ENCODE assay signal across 22 cellular contexts in genomic region chr17:73594598-73594997, GRCh38. TPM values are rescaled to one million over a fixed set of nuclear protein-coding genes. Genes with fewer than 3 reads are reported as not detected.
A peak's percentile ranks its signal among the peaks of the same experiment; 100 is the strongest.
DNase-seq lines count a peak whose midpoint lies in the region; ATAC-seq and TF ChIP-seq lines count a peak whose summit lies in the region.
"Had no signal": no experiment of that assay in that cellular context is flagged by ENCODE, and none has a peak within 500 bp of the region (broad histone marks: within the 10 kb centered on the region; RNA-seq: fewer than 3 reads in every experiment).

No MANE protein-coding gene starts in this region.

- H3K4me1 ChIP-seq in Loucy (ENCODE audit: insufficient read depth, low read length, poor library complexity, severe bottlenecking) (peaks cover 60% of the 10 kb centered on the region), vagina (no peaks in the 10 kb centered on the region)
- H3K4me1 ChIP-seq: prostate gland had no signal

- H3K36me3 ChIP-seq in Loucy (ENCODE audit: insufficient read depth, low read length): no peaks in the 10 kb centered on the region
- no peaks in the 10 kb centered on the region for H3K36me3 ChIP-seq in vagina
- H3K36me3 ChIP-seq: prostate gland had no signal

- H3K4me2 ChIP-seq in Loucy (ENCODE audit: low read depth, low read length, poor library complexity, severe bottlenecking): peak overlapping the region; percentile 77

- H3K4me1 Mint-ChIP-seq in activated naive CD8-positive, alpha-beta T cell (ENCODE audit: low read depth): peaks cover 71% of the 10 kb centered on the region
- H3K4me1 Mint-ChIP-seq in activated naive CD8-positive, alpha-beta T cell treated with anti-CD3 and anti-CD28 coated beads, Interleukin-2, amount 50 U/mL, for 24 hours: peaks cover 56% of the 10 kb centered on the region
- H3K4me1 Mint-ChIP-seq in effector memory CD8-positive, alpha-beta T cell (ENCODE audit: low read depth in 2 of 2): peaks cover 17 to 19% of the 10 kb centered on the region in 2 donors
- peaks cover 77 to 98% of the 10 kb centered on the region in 2 donors for H3K4me1 Mint-ChIP-seq in stimulated activated naive B cell treated with anti-CD40 and anti-IgM and Interleukin-4, amounts not matched to agents 10 μg/mL and 1 μg/mL and 100 μg/mL, for 72 hours

- no peak overlapping the region for H3K27ac ChIP-seq in vagina
- H3K27ac ChIP-seq: prostate gland, SK-N-MC had no signal

- peak overlapping the region; percentile 36 for H3K27ac Mint-ChIP-seq in activated naive CD8-positive, alpha-beta T cell
- no peak overlapping the region for H3K27ac Mint-ChIP-seq in activated naive CD8-positive, alpha-beta T cell treated with anti-CD3 and anti-CD28 coated beads, Interleukin-2, amount 50 U/mL, for 24 hours
- H3K27ac Mint-ChIP-seq in effector memory CD8-positive, alpha-beta T cell: peak overlapping the region; percentile 4 to 8
- peak overlapping the region; percentile 85 for H3K27ac Mint-ChIP-seq in stimulated activated naive B cell treated with anti-CD40 and anti-IgM and Interleukin-4, amounts not matched to agents 10 μg/mL and 1 μg/mL and 100 μg/mL, for 72 hours

- H3K4me3 ChIP-seq in Loucy (ENCODE audit: low read length, poor library complexity, severe bottlenecking) (no peak overlapping the region), vagina (no peak overlapping the region)
- H3K4me3 ChIP-seq: prostate gland, SK-N-MC, skin epidermis had no signal

- TF ChIP-seq CTCF in Loucy (conservative IDR thresholded peaks at IDR 0.05; ENCODE audit: low read length): no peak
- no peak for TF ChIP-seq CTCF in vagina (IDR thresholded peaks at IDR 0.05)

- TF ChIP-seq POLR2A in vagina (IDR thresholded peaks at IDR 0.05): no peak

- intact Hi-C loops in vagina (cut with DNase I): no loop called here

- no peak for DNase-seq in activated naive CD8-positive, alpha-beta T cell treated with anti-CD3 and anti-CD28 coated beads, Interleukin-2, amount 50 U/mL, for 24 hours
- DNase-seq in effector memory CD8-positive, alpha-beta T cell: no peak
- no peak for DNase-seq in stimulated activated naive B cell treated with anti-CD40 and anti-IgM and Interleukin-4, amounts not matched to agents 10 μg/mL and 1 μg/mL and 100 μg/mL, for 72 hours
- DNase-seq in SIG-M5 (lab: John Stamatoyannopoulos, UW): no peak
- DNase-seq in vagina (ENCODE audit: extremely low spot score in 2 of 2): no peak
- no peak for DNase-seq in DMS 273 (lab: John Stamatoyannopoulos, UW; ENCODE audit: unreplicated experiment)
- DNase-seq: ACHN; activated CD4-positive, alpha-beta T cell treated with anti-CD3 and anti-CD28 coated beads, Interleukin-2, amount 50 U/mL, for 1 hour; activated T-cell treated with anti-CD3 and anti-CD28 coated beads, Interleukin-2, amount 50 U/mL, for 1 hour; dermis blood vessel endothelial cell; erythroblast; foreskin melanocyte; KG1; kidney glomerular epithelial cell; NCI-H2029; NCI-H446 treated with DMSO at 0.1 percent for 48 hours; stimulated activated CD4-positive, alpha-beta T cell treated with anti-CD3 and anti-CD28 coated beads, Interleukin-4, amount 100 ng/mL, for 1 hour had no signal

- H3K9me3 ChIP-seq in Loucy (ENCODE audit: insufficient read depth, low read depth, low read length) (no peaks in the 10 kb centered on the region), vagina (no peaks in the 10 kb centered on the region)
- H3K9me3 ChIP-seq: prostate gland had no signal

- H3K9me2 ChIP-seq in Loucy (replicated peaks; ENCODE audit: low read depth, low read length): no peaks in the 10 kb centered on the region

- H3K27me3 ChIP-seq in Loucy (ENCODE audit: insufficient read depth, low read length, poor library complexity, severe bottlenecking): no peaks in the 10 kb centered on the region
- no peaks in the 10 kb centered on the region for H3K27me3 ChIP-seq in vagina

- H3K9ac ChIP-seq in Loucy (ENCODE audit: low read depth, low read length, poor library complexity, severe bottlenecking): peak overlapping the region; percentile 82

- no peaks in the 10 kb centered on the region for H4K20me1 ChIP-seq in Loucy (ENCODE audit: insufficient read depth, low read length, poor library complexity, severe bottlenecking)

- no peak overlapping the region for H3K4me3 Mint-ChIP-seq in activated naive CD8-positive, alpha-beta T cell
- no peak overlapping the region for H3K4me3 Mint-ChIP-seq in activated naive CD8-positive, alpha-beta T cell treated with anti-CD3 and anti-CD28 coated beads, Interleukin-2, amount 50 U/mL, for 24 hours
- no peak overlapping the region for H3K4me3 Mint-ChIP-seq in effector memory CD8-positive, alpha-beta T cell
- no peak overlapping the region for H3K4me3 Mint-ChIP-seq in stimulated activated naive B cell treated with anti-CD40 and anti-IgM and Interleukin-4, amounts not matched to agents 10 μg/mL and 1 μg/mL and 100 μg/mL, for 72 hours

- no peak for ATAC-seq in activated naive CD8-positive, alpha-beta T cell treated with anti-CD3 and anti-CD28 coated beads, Interleukin-2, amount 50 U/mL, for 24 hours
- no peak for ATAC-seq in effector memory CD8-positive, alpha-beta T cell (replicated peaks)
- no peak for ATAC-seq in stimulated activated naive B cell treated with anti-CD40 and anti-IgM and Interleukin-4, amounts not matched to agents 10 μg/mL and 1 μg/mL and 100 μg/mL, for 72 hours (replicated peaks)

- no peak overlapping the region for H2AFZ ChIP-seq in Loucy (ENCODE audit: low read length)

- no peaks in the 10 kb centered on the region for H3K27me3 Mint-ChIP-seq in activated naive CD8-positive, alpha-beta T cell
- H3K27me3 Mint-ChIP-seq in activated naive CD8-positive, alpha-beta T cell treated with anti-CD3 and anti-CD28 coated beads, Interleukin-2, amount 50 U/mL, for 24 hours: no peaks in the 10 kb centered on the region
- H3K27me3 Mint-ChIP-seq in effector memory CD8-positive, alpha-beta T cell: peaks cover 0 to 29% of the 10 kb centered on the region in 2 donors
- H3K27me3 Mint-ChIP-seq in stimulated activated naive B cell treated with anti-CD40 and anti-IgM and Interleukin-4, amounts not matched to agents 10 μg/mL and 1 μg/mL and 100 μg/mL, for 72 hours: no peaks in the 10 kb centered on the region

- no peaks in the 10 kb centered on the region for H3K9me3 Mint-ChIP-seq in activated naive CD8-positive, alpha-beta T cell (ENCODE audit: low read depth)
- H3K9me3 Mint-ChIP-seq in activated naive CD8-positive, alpha-beta T cell treated with anti-CD3 and anti-CD28 coated beads, Interleukin-2, amount 50 U/mL, for 24 hours: no peaks in the 10 kb centered on the region
- no peaks in the 10 kb centered on the region for H3K9me3 Mint-ChIP-seq in effector memory CD8-positive, alpha-beta T cell
- H3K9me3 Mint-ChIP-seq in stimulated activated naive B cell treated with anti-CD40 and anti-IgM and Interleukin-4, amounts not matched to agents 10 μg/mL and 1 μg/mL and 100 μg/mL, for 72 hours: no peaks in the 10 kb centered on the region

- peaks cover 58% of the 10 kb centered on the region; the same call in 1 of the 2 replicates for H3K79me2 ChIP-seq in Loucy (ENCODE audit: insufficient read depth, low read length)

- no peaks in the 10 kb centered on the region for H3K36me3 Mint-ChIP-seq in activated naive CD8-positive, alpha-beta T cell
- H3K36me3 Mint-ChIP-seq in activated naive CD8-positive, alpha-beta T cell treated with anti-CD3 and anti-CD28 coated beads, Interleukin-2, amount 50 U/mL, for 24 hours (ENCODE audit: low read depth): no peaks in the 10 kb centered on the region
- no peaks in the 10 kb centered on the region for H3K36me3 Mint-ChIP-seq in effector memory CD8-positive, alpha-beta T cell (ENCODE audit: insufficient read depth)
- no peaks in the 10 kb centered on the region for H3K36me3 Mint-ChIP-seq in stimulated activated naive B cell treated with anti-CD40 and anti-IgM and Interleukin-4, amounts not matched to agents 10 μg/mL and 1 μg/mL and 100 μg/mL, for 72 hours

- peaks cover 12% of the 10 kb centered on the region for H3F3A ChIP-seq in Loucy (ENCODE audit: low read depth)

RNA-seq across cellular contexts. Expression of gene SDK2, which starts 49.6 kb away (rescaled TPM):
- total RNA-seq in vagina: 1.7 TPM
- total RNA-seq: dermis blood vessel endothelial cell had no signal
